In the genomic region with DNA sequence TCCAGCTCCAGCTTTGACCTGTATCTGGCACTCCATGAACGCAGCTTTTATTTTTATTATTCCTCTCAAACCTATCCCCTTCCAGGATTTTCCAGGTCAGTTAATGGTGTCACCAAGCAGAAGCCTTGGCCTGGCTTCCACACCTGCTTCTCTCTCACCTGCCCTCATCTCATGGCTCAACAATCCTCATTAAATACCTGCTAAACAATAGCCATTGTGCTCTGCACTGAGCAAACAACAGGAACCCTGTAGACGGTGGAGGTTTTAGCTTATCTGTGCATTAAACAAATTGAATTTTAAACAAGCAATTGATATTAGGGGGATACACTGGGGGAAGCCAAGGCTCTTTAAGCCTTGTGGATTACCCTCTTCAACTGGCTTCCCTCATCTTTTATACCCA, we compare ENCODE assay signal across 1 cellular context.
TF ChIP-seq lines count a peak whose summit lies in the region.

No MANE protein-coding gene starts in this region.

TF ChIP-seq in HepG2, 621 proteins besides CTCF, POLR2A, EP300 and RAD21:
- 0 out of 2 replicates have a peak, but pooled peaks have one; percentile 43 for TF ChIP-seq SOX13 (IDR thresholded peaks at IDR 0.05)
- TF ChIP-seq SOX13 (CRISPR knock-in tag; conservative IDR thresholded peaks at IDR 0.05 in 1 of 2, IDR thresholded peaks at IDR 0.05 in 1 of 2) = peak in 1 of 2 experiments; percentile 63; a peak in 2 of 4 replicates
- no peak for TF ChIP-seq PLRG1 (conservative IDR thresholded peaks at IDR 0.05)
- TF ChIP-seq SOX5 (CRISPR knock-in tag; IDR thresholded peaks at IDR 0.05; ENCODE audit: borderline replicate concordance) = peak; percentile 52; the same call in 1 of the 2 replicates
